Comparison of ENCODE assay signal across 8 cellular contexts in the genomic region with DNA sequence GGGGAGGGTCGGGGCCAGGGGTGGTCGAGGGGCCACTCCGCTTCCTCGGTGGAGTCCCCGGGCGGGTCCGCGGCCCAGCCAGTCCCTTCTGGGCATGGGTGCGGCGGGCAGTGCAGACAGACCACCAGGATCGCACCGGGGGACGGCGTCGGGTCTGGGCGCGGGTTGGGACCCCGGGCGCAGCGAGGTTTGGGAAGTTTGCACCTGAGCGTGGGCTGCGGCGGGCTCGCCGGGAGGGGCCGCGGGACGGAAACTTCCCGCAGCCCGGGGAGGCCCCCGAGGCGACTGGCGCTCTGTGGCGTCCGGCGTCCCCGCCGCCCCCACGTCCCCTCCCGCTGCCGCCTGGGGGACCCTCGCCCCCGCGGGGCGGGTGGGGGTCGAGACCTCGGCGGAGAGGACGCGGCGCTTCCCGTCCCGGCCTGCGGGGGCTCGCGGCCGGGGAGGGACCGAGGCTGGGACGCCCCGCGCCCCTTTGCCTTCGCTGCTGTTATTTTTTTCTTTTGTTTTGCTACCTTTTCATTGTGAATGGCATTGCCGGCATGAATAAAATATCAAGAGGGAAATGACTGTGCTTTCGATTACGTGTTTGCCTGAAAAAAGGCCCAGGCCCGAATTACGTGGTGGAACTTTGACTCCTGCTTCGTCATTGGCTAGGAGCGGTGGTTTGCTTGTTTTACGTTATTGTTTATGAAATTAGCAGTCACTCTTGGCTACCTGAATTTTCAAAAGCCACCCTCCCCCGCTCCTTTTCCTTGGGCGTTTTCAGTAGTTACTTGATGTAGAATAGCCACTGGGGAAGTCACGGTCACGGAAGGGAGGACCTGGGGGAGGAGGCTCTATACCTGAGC. TPM values are rescaled to one million over a fixed set of nuclear protein-coding genes. Genes with fewer than 3 reads are reported as not detected.
DNase-seq lines count a peak whose midpoint lies in the region; ATAC-seq and TF ChIP-seq lines count a peak whose summit lies in the region.

No MANE protein-coding gene starts in this region.

- H3K27ac ChIP-seq in effector memory CD4-positive, alpha-beta T cell (ENCODE audit: insufficient read depth, low read length, poor library complexity, severe bottlenecking), result peak overlapping the region; percentile 86

- H3K4me3 ChIP-seq in effector memory CD4-positive, alpha-beta T cell (ENCODE audit: insufficient read depth, low read depth, low read length, poor library complexity, severe bottlenecking), result peak overlapping the region; percentile 86

- H3K4me1 ChIP-seq in effector memory CD4-positive, alpha-beta T cell (ENCODE audit: control insufficient read depth, insufficient read depth, low read length, poor library complexity, severe bottlenecking), result peaks cover 14% of the 10 kb centered on the region

- H3K27me3 ChIP-seq in effector memory CD4-positive, alpha-beta T cell (replicated peaks; ENCODE audit: control insufficient read depth, insufficient read depth, low read length, poor library complexity, severe bottlenecking), result no peaks in the 10 kb centered on the region

- H3K9me3 Mint-ChIP-seq in mesothelial cell of epicardium, result no peaks in the 10 kb centered on the region

- H3K9me3 ChIP-seq in effector memory CD4-positive, alpha-beta T cell (ENCODE audit: control insufficient read depth, low read length), result no peaks in the 10 kb centered on the region

- peak overlapping the region; percentile 96 for H3K4me3 Mint-ChIP-seq in mesothelial cell of epicardium

- no peaks in the 10 kb centered on the region for H3K36me3 ChIP-seq in effector memory CD4-positive, alpha-beta T cell (ENCODE audit: control insufficient read depth, insufficient read depth, low read length)

- no peak for TF ChIP-seq CTCF in mesothelial cell of epicardium (IDR thresholded peaks at IDR 0.05; ENCODE audit: unreplicated experiment)

- H3K4me1 Mint-ChIP-seq in mesothelial cell of epicardium, result peaks cover 26% of the 10 kb centered on the region

- H3K27me3 Mint-ChIP-seq in mesothelial cell of epicardium (ENCODE audit: low read depth), result peaks cover 2% of the 10 kb centered on the region

- DNase-seq in NCI-H2171 treated with DMSO at 0.1 percent for 48 hours (lab: John Stamatoyannopoulos, UW) (peak; percentile 72), mesothelial cell of epicardium (ENCODE audit: low spot score in 2 of 2, unreplicated experiment in 2 of 2) (peak; percentile 26 to 53), cortex of kidney (lab: John Stamatoyannopoulos, UW) (no peak)
- peak; percentile 33 to 70 for DNase-seq in activated CD8-positive, alpha-beta memory T cell treated with anti-CD3 and anti-CD28 coated beads for 1 hour (ENCODE audit: extremely low read depth in 1 of 2, low read depth in 1 of 2)
- DNase-seq in effector memory CD4-positive, alpha-beta T cell, result peak; percentile 50 to 71 (median 58)
- DNase-seq in stimulated activated CD8-positive, alpha-beta memory T cell treated with anti-CD3 and anti-CD28 coated beads, Interleukin-4, amount 100 ng/mL, for 24 hours (ENCODE audit: low read depth), result peak; percentile 49

- ATAC-seq in GM18505 (IDR thresholded peaks at IDR 0.05; ENCODE audit: unreplicated experiment) (peak; percentile 38), HG02610 (IDR thresholded peaks at IDR 0.05; ENCODE audit: unreplicated experiment) (peak; percentile 78)

- peak overlapping the region; percentile 100 for H3K27ac Mint-ChIP-seq in mesothelial cell of epicardium

- H3K36me3 Mint-ChIP-seq in mesothelial cell of epicardium, result peaks cover 3% of the 10 kb centered on the region

- no peak for TF ChIP-seq POLR2A in GM18505 (IDR thresholded peaks at IDR 0.05; ENCODE audit: borderline replicate concordance, extremely low read depth, insufficient read depth, insufficient read length)

RNA-seq across cellular contexts. Expression of gene SNX9, which starts 0.7 kb away (rescaled TPM):
- 22.8 to 24.0 TPM (median 23.1 TPM) in 3 replicates for total RNA-seq in mesothelial cell of epicardium
